In the genomic region with DNA sequence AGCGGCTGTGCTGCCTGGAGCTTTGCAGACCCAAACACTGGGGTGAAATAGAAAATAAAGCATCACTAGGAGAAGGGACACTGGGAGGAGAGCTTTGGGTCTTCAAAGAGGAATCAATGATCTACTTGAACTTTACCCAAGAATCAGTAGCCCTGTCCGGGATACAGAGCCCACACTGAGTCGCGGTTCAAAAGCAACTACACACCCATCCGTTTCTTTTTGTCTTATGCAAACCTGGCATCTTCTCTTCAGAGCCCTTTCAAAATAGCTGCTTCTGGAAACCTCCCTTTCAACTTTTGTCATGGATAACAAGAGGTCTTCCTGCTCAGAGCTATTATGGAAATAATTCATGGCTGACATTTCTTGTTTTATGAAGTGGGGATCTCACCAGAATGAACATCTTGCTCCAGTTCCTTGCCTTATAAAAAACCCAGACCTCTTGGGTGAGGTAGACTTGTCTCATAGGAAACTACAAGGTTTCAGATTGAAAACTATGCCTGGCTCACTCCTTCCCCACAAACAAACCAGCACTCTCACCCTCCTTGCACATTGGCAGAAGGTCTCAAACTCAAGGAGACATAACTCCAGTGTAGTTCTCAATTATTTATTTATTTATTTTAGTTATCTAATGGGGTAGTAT, we compare ENCODE assay signal across 12 cellular contexts.
DNase-seq lines count a peak whose midpoint lies in the region; ATAC-seq lines count a peak whose summit lies in the region.
"Had no signal": no experiment of that assay in that cellular context is flagged by ENCODE, and none has a peak within 500 bp of the region (broad histone marks: within the 10 kb centered on the region; RNA-seq: fewer than 3 reads in every experiment).

No MANE protein-coding gene starts in this region.

- H3K9me3 Mint-ChIP-seq in central memory CD8-positive, alpha-beta T cell: no peaks in the 10 kb centered on the region

- peaks cover 13% of the 10 kb centered on the region for H3K4me1 ChIP-seq in rectal smooth muscle tissue (ENCODE audit: control insufficient read depth, insufficient read depth, low read length)

- H3K9ac ChIP-seq in rectal smooth muscle tissue (ENCODE audit: low read length): no peak overlapping the region

- peaks cover 5% of the 10 kb centered on the region for H3K36me3 Mint-ChIP-seq in central memory CD8-positive, alpha-beta T cell (ENCODE audit: insufficient read depth)

- peak overlapping the region; percentile 90 for H3K27ac Mint-ChIP-seq in central memory CD8-positive, alpha-beta T cell (ENCODE audit: low read depth)

- no peak overlapping the region for H3K27ac ChIP-seq in rectal smooth muscle tissue (ENCODE audit: low read depth, low read length)
- H3K27ac ChIP-seq: neutrophil, tibial artery had no signal

- H3K36me3 ChIP-seq in rectal smooth muscle tissue (ENCODE audit: control insufficient read depth, insufficient read depth, low read length): no peaks in the 10 kb centered on the region
- H3K36me3 ChIP-seq: neutrophil, tibial artery had no signal

- no peak for DNase-seq in Jurkat, Clone E6-1 (ENCODE audit: low read depth, low spot score)
- no peak for DNase-seq in central memory CD8-positive, alpha-beta T cell (ENCODE audit: low spot score in 2 of 2)
- DNase-seq in ecto neural progenitor cell (ENCODE audit: low spot score) (no peak), NCI-H69 (lab: John Stamatoyannopoulos, UW) (no peak), T-helper 9 cell (no peak)
- DNase-seq: NCI-H2171 had no signal

- peaks cover 78% of the 10 kb centered on the region for H3K4me1 Mint-ChIP-seq in central memory CD8-positive, alpha-beta T cell

- no peaks in the 10 kb centered on the region for H3K27me3 Mint-ChIP-seq in central memory CD8-positive, alpha-beta T cell

- H3K4me3 ChIP-seq in GM08714 (ENCODE audit: low read length): peak overlapping the region; percentile 43; the same call in 1 of the 2 replicates
- H3K4me3 ChIP-seq in Jurkat, Clone E6-1 (ENCODE audit: low read length): peak overlapping the region; percentile 74
- peak overlapping the region; percentile 45 for H3K4me3 ChIP-seq in rectal smooth muscle tissue (ENCODE audit: low read length)

- peak overlapping the region; percentile 91 for H3K4me3 Mint-ChIP-seq in central memory CD8-positive, alpha-beta T cell

- no peaks in the 10 kb centered on the region for H3K27me3 ChIP-seq in rectal smooth muscle tissue (ENCODE audit: control insufficient read depth, insufficient read depth, low read length)
- H3K27me3 ChIP-seq: tibial artery had no signal

- no peak for ATAC-seq in central memory CD8-positive, alpha-beta T cell (replicated peaks; ENCODE audit: extremely low read depth, poor library complexity, severe bottlenecking)
- ATAC-seq in HG02852 (IDR thresholded peaks at IDR 0.05; ENCODE audit: unreplicated experiment): no peak
- ATAC-seq: HepG2 had no signal
